Comparison of ENCODE assay signal across 24 cellular contexts in genomic region chr2:241793385-241793784, GRCh38. TPM values are rescaled to one million over a fixed set of nuclear protein-coding genes. Genes with fewer than 3 reads are reported as not detected.
"Had no signal": no experiment of that assay in that cellular context is flagged by ENCODE, and none has a peak within 500 bp of the region (broad histone marks: within the 10 kb centered on the region; RNA-seq: fewer than 3 reads in every experiment).

No MANE protein-coding gene starts in this region.

- H3K4me1 ChIP-seq: SJSA1 had no signal

- ATAC-seq: activated CD8-positive, alpha-beta memory T cell treated with anti-CD3 and anti-CD28 coated beads, Interleukin-2, amount 10 ng/mL, durations not matched to agents 7 days and 5 days; activated naive CD4-positive, alpha-beta T cell treated with anti-CD3 and anti-CD28 coated beads, Interleukin-2, amount 50 U/mL, for 72 hours; PC-3 had no signal

- H3K27me3 Mint-ChIP-seq: activated B cell treated with CpG ODN at 0.5 μM for 24 hours had no signal

- H3K27ac ChIP-seq: brain microvascular endothelial cell, cardiac muscle cell, SJSA1 had no signal

- H3K4me3 Mint-ChIP-seq: activated B cell treated with CpG ODN at 0.5 μM for 24 hours; activated CD4-positive, alpha-beta T cell treated with anti-CD3 and anti-CD28 coated beads, Interleukin-2, amount 10 ng/mL, durations not matched to agents 24 days and 14 days; activated CD8-positive, alpha-beta memory T cell treated with anti-CD3 and anti-CD28 coated beads, Interleukin-2, amount 10 ng/mL, durations not matched to agents 7 days and 5 days; activated T-cell treated with anti-CD3 and anti-CD28 coated beads, Interleukin-2, amount 50 U/mL, for 24 hours; activated T-helper 1 cell treated with anti-CD3 and anti-CD28 coated beads, Interleukin-12 subunit alpha, Interleukin-12 subunit beta, Interleukin-2, Interleukin-4 antibody, amounts not matched to agents 30 ng/mL and 10 ng/mL and 1 ng/mL, durations not matched to agents 14 hours and 24 hours and 36 hours; T-helper 1 cell treated with Interleukin-12 subunit alpha and Interleukin-12 subunit beta and Interleukin-4 antibody, amounts not matched to agents 30 μg/mL and 1 μg/mL, for 36 hours had no signal

- H3K27me3 ChIP-seq: brain microvascular endothelial cell, cardiac muscle cell, SJSA1 had no signal

- H3K36me3 ChIP-seq: brain microvascular endothelial cell, cardiac muscle cell, SJSA1 had no signal

- H3K9me3 ChIP-seq: SJSA1 had no signal

- H3K27ac Mint-ChIP-seq: activated B cell treated with CpG ODN at 0.5 μM for 24 hours; activated CD4-positive, alpha-beta T cell treated with anti-CD3 and anti-CD28 coated beads, Interleukin-2, amount 10 ng/mL, durations not matched to agents 24 days and 14 days; activated CD8-positive, alpha-beta memory T cell treated with anti-CD3 and anti-CD28 coated beads, Interleukin-2, amount 10 ng/mL, durations not matched to agents 7 days and 5 days; activated naive CD4-positive, alpha-beta T cell treated with anti-CD3 and anti-CD28 coated beads, Interleukin-2, amount 50 U/mL, for 72 hours; activated T-cell treated with anti-CD3 and anti-CD28 coated beads, Interleukin-2, amount 50 U/mL, for 24 hours; activated T-helper 1 cell treated with anti-CD3 and anti-CD28 coated beads, Interleukin-12 subunit alpha, Interleukin-12 subunit beta, Interleukin-2, Interleukin-4 antibody, amounts not matched to agents 30 ng/mL and 10 ng/mL and 1 ng/mL, durations not matched to agents 14 hours and 24 hours and 36 hours; T-helper 1 cell treated with Interleukin-12 subunit alpha and Interleukin-12 subunit beta and Interleukin-4 antibody, amounts not matched to agents 30 μg/mL and 1 μg/mL, for 36 hours had no signal

- DNase-seq: activated B cell treated with CpG ODN at 0.5 μM for 24 hours; activated CD4-positive, alpha-beta T cell treated with anti-CD3 and anti-CD28 coated beads for 1 hour; activated CD4-positive, alpha-beta T cell treated with anti-CD3 and anti-CD28 coated beads, Interleukin-2, amount 10 ng/mL, durations not matched to agents 24 days and 14 days; activated CD8-positive, alpha-beta memory T cell treated with anti-CD3 and anti-CD28 coated beads, Interleukin-2, amount 10 ng/mL, durations not matched to agents 7 days and 5 days; activated effector memory CD4-positive, alpha-beta T cell treated with anti-CD3 and anti-CD28 coated beads, Interleukin-2, amount 50 U/mL, for 16 hours; activated naive CD4-positive, alpha-beta T cell treated with Interleukin-2 at 50 U/mL for 16 hours; activated T-cell treated with anti-CD3 and anti-CD28 coated beads, Interleukin-2, amount 50 U/mL, for 24 hours; brain microvascular endothelial cell; MM.1S; NCI-H1105; NCI-H1436; NCI-H187; NCI-H2081; NCI-H510A treated with DMSO at 0.1 percent for 48 hours; NCI-H69; NK-92 treated with Interleukin-12 subunit alpha and Interleukin-12 subunit beta, amount 100 ng/mL, for 24 hours; PC-3; SHP77 had no signal

- FAIRE-seq: RCC 7860 had no signal

- H3K4me3 ChIP-seq: cardiac muscle cell, SJSA1 had no signal

RNA-seq across cellular contexts. Expression of gene NEU4, which starts 15.6 kb away (rescaled TPM):
- total RNA-seq: PC-3, SJSA1 had no signal

RNA-seq across cellular contexts. Expression of gene GAL3ST2, which starts 16.8 kb away (rescaled TPM):
- total RNA-seq: activated B cell treated with CpG ODN at 0.5 μM for 24 hours, PC-3, SJSA1 had no signal
- polyA plus RNA-seq: cardiac muscle cell had no signal
